Comparison of ENCODE assay signal across 9 cellular contexts in genomic region chr11:117071344-117071787, GRCh38. TPM values are rescaled to one million over a fixed set of nuclear protein-coding genes. Genes with fewer than 3 reads are reported as not detected.
DNase-seq lines count a peak whose midpoint lies in the region; ATAC-seq and TF ChIP-seq lines count a peak whose summit lies in the region.
"Had no signal": no experiment of that assay in that cellular context is flagged by ENCODE, and none has a peak within 500 bp of the region (broad histone marks: within the 10 kb centered on the region; RNA-seq: fewer than 3 reads in every experiment).

No MANE protein-coding gene starts in this region.

- H3K27me3 ChIP-seq in BLaER1 treated with 17β-estradiol and CSF1 and Interleukin-3, amounts not matched to agents 10 nM and 100 nM: no peaks in the 10 kb centered on the region
- H3K27me3 ChIP-seq in aorta (ENCODE audit: control insufficient read depth in 1 of 2, insufficient read depth in 2 of 2, low read length in 1 of 2) (no peaks in the 10 kb centered on the region), left lung (no peaks in the 10 kb centered on the region), GM23248 (replicated peaks; ENCODE audit: insufficient read depth) (no peaks in the 10 kb centered on the region)

- TF ChIP-seq CTCF in left lung (IDR thresholded peaks at IDR 0.05): no peak

- WGBS in aorta, 2 donors: 59 to 64% methylated on average over 3 of the region's 3 CpGs
- 72 to 75% methylated on average over 3 of the region's 3 CpGs for WGBS in GM23248 (ENCODE audit: low coverage in 1 of 2, low lambda C conversion rate in 2 of 2, missing lambda C conversion rate in 2 of 2), 2 experiments

- ATAC-seq in aorta (ENCODE audit: low FRiP score): no peak
- no peak for ATAC-seq in left lung

- H2AFZ ChIP-seq in GM23248: no peak overlapping the region

- H3K27ac ChIP-seq in BLaER1 treated with 17β-estradiol and CSF1 and Interleukin-3, amounts not matched to agents 10 nM and 100 nM: peak overlapping the region in 8 of 11 experiments; percentile 48 to 79 (median 60); a peak in 13 of 22 replicates
- H3K27ac ChIP-seq in cingulate gyrus (ENCODE audit: low read depth, low read length): peak overlapping the region; percentile 80
- H3K27ac ChIP-seq in aorta (ENCODE audit: low read depth in 1 of 2, low read length in 2 of 2): no peak overlapping the region
- no peak overlapping the region for H3K27ac ChIP-seq in left lung
- H3K27ac ChIP-seq in GM23248: no peak overlapping the region

- in situ Hi-C loops in GM23248 (cut with MboI): no loop called here

- no peak overlapping the region for H3K9ac ChIP-seq in BLaER1 treated with 17β-estradiol and CSF1 and Interleukin-3, amounts not matched to agents 10 nM and 100 nM
- no peak overlapping the region for H3K9ac ChIP-seq in GM23248

- H3K4me1 ChIP-seq in BLaER1 treated with 17β-estradiol and CSF1 and Interleukin-3, amounts not matched to agents 10 nM and 100 nM: peaks cover 5 to 87% (median 56%) of the 10 kb centered on the region in 10 experiments
- peaks cover 3 to 9% of the 10 kb centered on the region in 2 donors for H3K4me1 ChIP-seq in aorta (ENCODE audit: control insufficient read depth in 1 of 2, insufficient read depth in 2 of 2, low read length in 2 of 2)
- peaks cover 25 to 68% of the 10 kb centered on the region in 2 donors for H3K4me1 ChIP-seq in left lung
- H3K4me1 ChIP-seq in GM23248 (ENCODE audit: insufficient read depth): peaks cover 28% of the 10 kb centered on the region

- intact Hi-C loops in aorta (cut with DNase I) (no loop called here), left lung (cut with DNase I) (no loop called here)

- H3K9me2 ChIP-seq in GM23248 (ENCODE audit: insufficient read depth): no peaks in the 10 kb centered on the region

- no peaks in the 10 kb centered on the region for H3K9me3 ChIP-seq in BLaER1 treated with 17β-estradiol and CSF1 and Interleukin-3, amounts not matched to agents 10 nM and 100 nM (replicated peaks in 1 of 11)
- H3K9me3 ChIP-seq in aorta (ENCODE audit: control insufficient read depth, low read length) (no peaks in the 10 kb centered on the region), left lung (no peaks in the 10 kb centered on the region), GM23248 (ENCODE audit: low read depth) (no peaks in the 10 kb centered on the region)

- H3K36me3 ChIP-seq in BLaER1 treated with 17β-estradiol and CSF1 and Interleukin-3, amounts not matched to agents 10 nM and 100 nM: peaks cover 0 to 6% (median 0%) of the 10 kb centered on the region in 11 experiments; a peak in 4 of 22 replicates
- H3K36me3 ChIP-seq in aorta (ENCODE audit: control insufficient read depth in 1 of 2, insufficient read depth in 2 of 2, low read length in 1 of 2) (no peaks in the 10 kb centered on the region), left lung (no peaks in the 10 kb centered on the region), GM23248 (ENCODE audit: low read depth) (no peaks in the 10 kb centered on the region)

- peaks cover 33 to 100% (median 69%) of the 10 kb centered on the region in 11 experiments; a peak in 21 of 22 replicates for H4K20me1 ChIP-seq in BLaER1 treated with 17β-estradiol and CSF1 and Interleukin-3, amounts not matched to agents 10 nM and 100 nM
- peaks cover 16% of the 10 kb centered on the region; the same call in 1 of the 2 replicates for H4K20me1 ChIP-seq in GM23248 (ENCODE audit: insufficient read depth)

- peak overlapping the region in 7 of 11 experiments; percentile 60 to 88 (median 79); a peak in 12 of 22 replicates for H3K4me2 ChIP-seq in BLaER1 treated with 17β-estradiol and CSF1 and Interleukin-3, amounts not matched to agents 10 nM and 100 nM
- H3K4me2 ChIP-seq in GM23248 (ENCODE audit: unreplicated experiment): no peak overlapping the region

- peaks cover 55% of the 10 kb centered on the region for H3K79me2 ChIP-seq in GM23248 (ENCODE audit: insufficient read depth)

- DNase-seq in M059J (ENCODE audit: low read depth) (peak; percentile 84), midbrain (lab: John Stamatoyannopoulos, UW) (peak; percentile 78), aorta (no peak), left lung (no peak), NCI-H526 treated with DMSO at 0.1 percent for 48 hours (lab: John Stamatoyannopoulos, UW) (no peak), GM23248 (no peak)
- DNase-seq: activated CD4-positive, CD25-positive, alpha-beta regulatory T cell treated with anti-CD3 and anti-CD28 coated beads, Interleukin-2, amount 50 U/mL, for 72 hours had no signal

- H3F3A ChIP-seq in GM23248 (ENCODE audit: insufficient read depth): peaks cover 17% of the 10 kb centered on the region

- no peak overlapping the region for H3K4me3 ChIP-seq in BLaER1 treated with 17β-estradiol and CSF1 and Interleukin-3, amounts not matched to agents 10 nM and 100 nM
- H3K4me3 ChIP-seq in aorta (ENCODE audit: low read length in 2 of 2) (no peak overlapping the region), left lung (no peak overlapping the region), GM23248 (no peak overlapping the region)

RNA-seq across cellular contexts. Expression of gene SIK3, which starts 26.9 kb away (rescaled TPM):
- 9.6 and 11.0 TPM in 2 replicates for total RNA-seq in M059J (2014; rRNA removed; shearing (Covaris generic))
- total RNA-seq in aorta: 10 to 100 TPM; 59.2 to 64.2 TPM
- 10 to 100 TPM in 1 of 2 donors, 1 to 10 TPM in 1; 6.4 to 18.8 TPM for polyA plus RNA-seq in aorta
- 10 to 100 TPM; 28.0 to 49.6 TPM for total RNA-seq in left lung
- 13.3 and 15.5 TPM in 2 replicates for total RNA-seq in GM23248 (2014; rRNA removed; shearing (Covaris generic))
- 3.9 and 4.2 TPM in 2 replicates for polyA plus RNA-seq in GM23248 (2016; fragmentation: Nextera tagmentation; extraction: Ambion mirVana)

Comparison
In these comparisons a context has a peak if more than half of its experiments do, and no peak if none do; other contexts are left out.
1. H3K27ac ChIP-seq: peak in BLaER1 treated with 17β-estradiol and CSF1 and Interleukin-3, amounts not matched to agents 10 nM and 100 nM (8 of 11) and cingulate gyrus (single experiment); none in aorta (0 of 2), left lung (0 of 2) and GM23248 (single experiment).
2. DNase-seq: peak in M059J (single experiment) and midbrain (single experiment); none in aorta (0 of 2), left lung (0 of 2), NCI-H526 treated with DMSO at 0.1 percent for 48 hours (single experiment) and GM23248 (single experiment).